In genomic region chrX:131764224-131764623, GRCh38 we compare ENCODE assay signal across 20 cellular contexts.
DNase-seq lines count a peak whose midpoint lies in the region; ATAC-seq, FAIRE-seq and TF ChIP-seq lines count a peak whose summit lies in the region.
"Had no signal": no experiment of that assay in that cellular context is flagged by ENCODE, and none has a peak within 500 bp of the region (broad histone marks: within the 10 kb centered on the region; RNA-seq: fewer than 3 reads in every experiment).

No MANE protein-coding gene starts in this region.

- H2BK15ac ChIP-seq in neuronal stem cell (ENCODE audit: low read length), result no peak overlapping the region

- H3K9me2 ChIP-seq in MM.1S (replicated peaks; ENCODE audit: insufficient read depth, low read length), result no peaks in the 10 kb centered on the region

- H4K20me1 ChIP-seq in BLaER1 (no peaks in the 10 kb centered on the region), MM.1S (ENCODE audit: insufficient read depth, low read length) (no peaks in the 10 kb centered on the region), mammary epithelial cell (ENCODE audit: insufficient read depth, low read length) (no peaks in the 10 kb centered on the region)

- H3K9me3 Mint-ChIP-seq in endothelial cell (ENCODE audit: unreplicated experiment) (no peaks in the 10 kb centered on the region), chondrocyte (ENCODE audit: low read depth) (peaks cover 11% of the 10 kb centered on the region)
- H3K9me3 Mint-ChIP-seq: activated T-helper 2 cell treated with anti-CD3 and anti-CD28 coated beads, Interferon-gamma antibody, Interleukin-2, Interleukin-4, amounts not matched to agents 10 μg/mL and 5 μg/mL and 100 μg/mL, durations not matched to agents 14 hours and 24 hours and 36 hours; type B pancreatic cell had no signal

- FAIRE-seq in kidney (lab: Jason Lieb, UNC), result no peak
- FAIRE-seq: K562 had no signal

- H4K91ac ChIP-seq in neuronal stem cell (ENCODE audit: low read depth, low read length, poor library complexity), result no peak overlapping the region

- H3K18ac ChIP-seq in neuronal stem cell (ENCODE audit: low read length), result no peak overlapping the region

- H2AFZ ChIP-seq in MM.1S (ENCODE audit: low read length) (peak overlapping the region; percentile 65), mammary epithelial cell (ENCODE audit: low read depth, low read length) (peak overlapping the region; percentile 93), neuronal stem cell (ENCODE audit: low read length) (peak overlapping the region; percentile 74)
- H2AFZ ChIP-seq: hepatocyte had no signal

- H3K36me3 Mint-ChIP-seq in endothelial cell (ENCODE audit: low read depth, unreplicated experiment), result peaks cover 4% of the 10 kb centered on the region
- H3K36me3 Mint-ChIP-seq in chondrocyte (ENCODE audit: low read depth), result peaks cover 6% of the 10 kb centered on the region
- H3K36me3 Mint-ChIP-seq: type B pancreatic cell had no signal

- no peaks in the 10 kb centered on the region for H3F3A ChIP-seq in MM.1S (ENCODE audit: insufficient read depth, low read length)

- dilution Hi-C loops in mammary epithelial cell (cut with HindIII; ENCODE audit: low sequenced_read_pairs), result no loop called here

- peak; percentile 46 for DNase-seq in MM.1S
- peak; percentile 23 for DNase-seq in mammary epithelial cell
- DNase-seq in neuronal stem cell (ENCODE audit: low spot score), result no peak
- DNase-seq in endothelial cell (ENCODE audit: low spot score), result no peak
- no peak for DNase-seq in chondrocyte (ENCODE audit: low spot score)
- no peak for DNase-seq in kidney
- DNase-seq: activated CD8-positive, alpha-beta T cell treated with anti-CD3 and anti-CD28 coated beads, Interleukin-2, amount 10 ng/mL, durations not matched to agents 7 days and 5 days; DMS79 treated with DMSO at 0.1 percent for 48 hours; H7; left ventricle myocardium superior; NCI-H345; OCI-M1; stimulated activated CD4-positive, alpha-beta T cell treated with anti-CD3 and anti-CD28 coated beads, Interleukin-4, amount 100 ng/mL, for 24 hours had no signal

- H4K8ac ChIP-seq in neuronal stem cell (ENCODE audit: low read depth, low read length), result no peak overlapping the region

- H3K27me3 ChIP-seq in BLaER1 (no peaks in the 10 kb centered on the region), MM.1S (replicated peaks; ENCODE audit: insufficient read depth, low read length) (no peaks in the 10 kb centered on the region), mammary epithelial cell (ENCODE audit: insufficient read depth, low read length) (no peaks in the 10 kb centered on the region), neuronal stem cell (ENCODE audit: control insufficient read depth in 3 of 3, insufficient read depth in 3 of 3, low read depth in 1 of 3, low read length in 3 of 3) (no peaks in the 10 kb centered on the region)
- H3K27me3 ChIP-seq: esophagus squamous epithelium, hepatocyte had no signal

- H3K27ac Mint-ChIP-seq in endothelial cell (ENCODE audit: unreplicated experiment), result no peak overlapping the region
- H3K27ac Mint-ChIP-seq in chondrocyte (ENCODE audit: unreplicated experiment), result no peak overlapping the region
- H3K27ac Mint-ChIP-seq: activated CD8-positive, alpha-beta T cell treated with anti-CD3 and anti-CD28 coated beads, Interleukin-2, amount 10 ng/mL, durations not matched to agents 7 days and 5 days; activated T-helper 2 cell treated with anti-CD3 and anti-CD28 coated beads, Interferon-gamma antibody, Interleukin-2, Interleukin-4, amounts not matched to agents 10 μg/mL and 5 μg/mL and 100 μg/mL, durations not matched to agents 14 hours and 24 hours and 36 hours; type B pancreatic cell had no signal

- H3K79me1 ChIP-seq in neuronal stem cell (ENCODE audit: low read depth, low read length), result peaks cover 2% of the 10 kb centered on the region

- H3K9me3 ChIP-seq in BLaER1 (peaks cover 31% of the 10 kb centered on the region), MM.1S (replicated peaks; ENCODE audit: insufficient read depth, low read length) (no peaks in the 10 kb centered on the region), mammary epithelial cell (replicated peaks; ENCODE audit: insufficient read depth, low read length) (no peaks in the 10 kb centered on the region), neuronal stem cell (replicated peaks in 1 of 2; ENCODE audit: control insufficient read depth in 2 of 2, insufficient read depth in 1 of 2, low read depth in 1 of 2, low read length in 2 of 2) (no peaks in the 10 kb centered on the region), kidney (ENCODE audit: control insufficient read depth in 1 of 2, low read length in 2 of 2) (no peaks in the 10 kb centered on the region)
- H3K9me3 ChIP-seq: esophagus squamous epithelium had no signal

- peak overlapping the region; percentile 65 for H3K4me3 ChIP-seq in BLaER1
- H3K4me3 ChIP-seq in MM.1S (ENCODE audit: low read length), result peak overlapping the region; percentile 41
- H3K4me3 ChIP-seq in mammary epithelial cell (replicated peaks in 1 of 3; ENCODE audit: insufficient read depth in 1 of 3, low read depth in 2 of 3, low read length in 3 of 3), result peak overlapping the region in 2 of 3 experiments; percentile 17 to 19
- H3K4me3 ChIP-seq in neuronal stem cell (ENCODE audit: low read length in 2 of 2), result peak overlapping the region in 1 of 2 donors; percentile 16
- no peak overlapping the region for H3K4me3 ChIP-seq in kidney (ENCODE audit: low read length in 2 of 2)
- H3K4me3 ChIP-seq: hepatocyte, K562 had no signal

- intact Hi-C loops in mammary epithelial cell (cut with micrococcal nuclease) (no loop called here), kidney (cut with DNase I) (no loop called here)

- H3K4me1 Mint-ChIP-seq in endothelial cell (ENCODE audit: unreplicated experiment) (no peaks in the 10 kb centered on the region), chondrocyte (ENCODE audit: low read depth) (no peaks in the 10 kb centered on the region)

- no peak overlapping the region for H3K4ac ChIP-seq in neuronal stem cell (ENCODE audit: low read length)

- peak overlapping the region; percentile 84 for H3K4me2 ChIP-seq in BLaER1
- H3K4me2 ChIP-seq in MM.1S (ENCODE audit: low read depth, low read length), result peak overlapping the region; percentile 72
- peak overlapping the region; percentile 60 for H3K4me2 ChIP-seq in mammary epithelial cell (ENCODE audit: insufficient read depth, low read depth, low read length)
- H3K4me2 ChIP-seq in neuronal stem cell (ENCODE audit: insufficient read depth, low read length, poor library complexity, severe bottlenecking), result no peak overlapping the region
- H3K4me2 ChIP-seq: hepatocyte had no signal

- WGBS in mammary epithelial cell (ENCODE audit: low coverage, missing lambda C conversion rate), result 45% methylated on average over 5 of the region's 5 CpGs
- WGBS in neuronal stem cell (ENCODE audit: extremely low coverage in 2 of 2, insufficient read length in 2 of 2, insufficient replicate concordance in 1 of 2), 2 donors, result no CpG with 5 or more reads among the region's 5 CpGs

- H3K4me1 ChIP-seq in BLaER1 (peaks cover 5% of the 10 kb centered on the region; the same call in 1 of the 2 replicates), MM.1S (ENCODE audit: low read length) (peaks cover 9% of the 10 kb centered on the region; the same call in 1 of the 2 replicates), mammary epithelial cell (ENCODE audit: insufficient read depth, low read length) (peaks cover 7% of the 10 kb centered on the region), neuronal stem cell (ENCODE audit: control insufficient read depth in 2 of 2, insufficient read depth in 1 of 2, low read depth in 1 of 2, low read length in 2 of 2) (no peaks in the 10 kb centered on the region), kidney (ENCODE audit: control insufficient read depth in 1 of 2, insufficient read depth in 1 of 2, low read depth in 1 of 2, low read length in 2 of 2) (no peaks in the 10 kb centered on the region)
- H3K4me1 ChIP-seq: esophagus squamous epithelium had no signal

- H3K4me3 Mint-ChIP-seq in endothelial cell (ENCODE audit: unreplicated experiment) (no peak overlapping the region), chondrocyte (ENCODE audit: unreplicated experiment) (no peak overlapping the region)
- H3K4me3 Mint-ChIP-seq: activated CD8-positive, alpha-beta T cell treated with anti-CD3 and anti-CD28 coated beads, Interleukin-2, amount 10 ng/mL, durations not matched to agents 7 days and 5 days; type B pancreatic cell had no signal

- no peak overlapping the region for H2BK5ac ChIP-seq in neuronal stem cell (ENCODE audit: low read length)

- CTCF ChIA-PET in mammary epithelial cell (lab: Charles Lee; ENCODE audit: low non-redundant PET), result no interaction called here

- no peak for ATAC-seq in GM19324 (IDR thresholded peaks at IDR 0.05; ENCODE audit: low FRiP score, unreplicated experiment)
- ATAC-seq: activated CD8-positive, alpha-beta T cell treated with anti-CD3 and anti-CD28 coated beads, Interleukin-2, amount 10 ng/mL, durations not matched to agents 7 days and 5 days had no signal

- H3K36me3 ChIP-seq in BLaER1 (peaks cover 88% of the 10 kb centered on the region), MM.1S (replicated peaks; ENCODE audit: insufficient read depth, low read length) (no peaks in the 10 kb centered on the region), mammary epithelial cell (ENCODE audit: insufficient read depth, low read length) (no peaks in the 10 kb centered on the region), neuronal stem cell (replicated peaks in 1 of 2; ENCODE audit: control insufficient read depth in 2 of 2, insufficient read depth in 2 of 2, low read length in 2 of 2) (peaks cover 17 to 69% of the 10 kb centered on the region in 2 donors), kidney (ENCODE audit: control insufficient read depth in 1 of 2, insufficient read depth in 2 of 2, low read length in 2 of 2) (no peaks in the 10 kb centered on the region)
- H3K36me3 ChIP-seq: esophagus squamous epithelium had no signal

- H2BK120ac ChIP-seq in neuronal stem cell (ENCODE audit: low read depth, low read length), result no peak overlapping the region

- H3K79me2 ChIP-seq in MM.1S (ENCODE audit: low read length) (no peaks in the 10 kb centered on the region), mammary epithelial cell (ENCODE audit: insufficient read depth, low read length) (no peaks in the 10 kb centered on the region)
- H3K79me2 ChIP-seq: hepatocyte had no signal

- 0 out of 2 replicates have a peak overlapping the region, but pooled peaks have one; percentile 42 for H3K9ac ChIP-seq in BLaER1
- peak overlapping the region; percentile 47; the same call in 1 of the 2 replicates for H3K9ac ChIP-seq in MM.1S (ENCODE audit: low read length)
- no peak overlapping the region for H3K9ac ChIP-seq in mammary epithelial cell (ENCODE audit: insufficient read depth, low read length)
- H3K9ac ChIP-seq in neuronal stem cell (ENCODE audit: low read depth, low read length, poor library complexity), result no peak overlapping the region
- H3K9ac ChIP-seq in kidney (ENCODE audit: low read length in 2 of 2), result no peak overlapping the region

- H2BK12ac ChIP-seq in neuronal stem cell (ENCODE audit: low read length), result no peak overlapping the region

- no peak overlapping the region for H2AK5ac ChIP-seq in neuronal stem cell (ENCODE audit: low read depth, low read length)

- no peak overlapping the region for H3K23ac ChIP-seq in neuronal stem cell (ENCODE audit: low read depth, low read length, poor library complexity)

- H3K14ac ChIP-seq in neuronal stem cell (ENCODE audit: low read length), result no peak overlapping the region

- no peak for TF ChIP-seq CTCF in MM.1S (IDR thresholded peaks at IDR 0.05; ENCODE audit: low read length)
- no peak for TF ChIP-seq CTCF in mammary epithelial cell (conservative IDR thresholded peaks at IDR 0.05 in 1 of 2, IDR thresholded peaks at IDR 0.05 in 1 of 2; ENCODE audit: extremely low read depth in 1 of 2, insufficient read depth in 1 of 2, low read depth in 1 of 2, low read length in 2 of 2)
- no peak for TF ChIP-seq CTCF in endothelial cell (IDR thresholded peaks at IDR 0.05; ENCODE audit: unreplicated experiment)
- TF ChIP-seq CTCF in chondrocyte (IDR thresholded peaks at IDR 0.05), result no peak
- TF ChIP-seq CTCF in kidney (IDR thresholded peaks at IDR 0.05; ENCODE audit: borderline replicate concordance, extremely low read depth, insufficient read depth), result no peak

- in situ Hi-C loops in mammary epithelial cell (cut with MboI; ENCODE audit: low sequenced_read_pairs in 2 of 2), result no loop called here

- no TSS peak for BruUV-seq in mammary epithelial cell (replicated peaks; lab: Mats Ljungman, UMichigan)

- 0 out of 2 replicates have a peak overlapping the region, but pooled peaks have one; percentile 29 for H3K27ac ChIP-seq in BLaER1
- peak overlapping the region; percentile 56; the same call in 1 of the 2 replicates for H3K27ac ChIP-seq in MM.1S (ENCODE audit: low read length)
- no peak overlapping the region for H3K27ac ChIP-seq in mammary epithelial cell (ENCODE audit: insufficient read depth, low read depth, low read length)
- no peak overlapping the region for H3K27ac ChIP-seq in neuronal stem cell (replicated peaks; ENCODE audit: low read length)
- H3K27ac ChIP-seq in kidney (ENCODE audit: low read depth in 2 of 2, low read length in 2 of 2), result no peak overlapping the region
- H3K27ac ChIP-seq: hepatocyte had no signal

- H3K27me3 Mint-ChIP-seq in endothelial cell (ENCODE audit: unreplicated experiment), result no peaks in the 10 kb centered on the region
- H3K27me3 Mint-ChIP-seq in chondrocyte (ENCODE audit: low read depth), result no peaks in the 10 kb centered on the region
- H3K27me3 Mint-ChIP-seq: type B pancreatic cell had no signal

Comparison
In these comparisons a context has a peak if more than half of its experiments do, and no peak if none do; other contexts are left out.
1. H3K27ac ChIP-seq: peak in BLaER1 (single experiment) and MM.1S (single experiment); none in mammary epithelial cell (single experiment), neuronal stem cell (single experiment) and kidney (0 of 2).
2. H3K4me3 ChIP-seq: peak in BLaER1 (single experiment), MM.1S (single experiment) and mammary epithelial cell (2 of 3); none in kidney (0 of 2).
3. H3K9ac ChIP-seq: peak in BLaER1 (single experiment) and MM.1S (single experiment); none in mammary epithelial cell (single experiment), neuronal stem cell (single experiment) and kidney (0 of 2).
4. DNase-seq: peak in MM.1S (single experiment) and mammary epithelial cell (single experiment); none in neuronal stem cell (single experiment), endothelial cell (single experiment), chondrocyte (single experiment) and kidney (single experiment).
5. Peak in every context shown above with its lines, with median percentiles within 50 percentile points of each other: H2AFZ ChIP-seq.